ENCODE assay signal across 1 cellular context in genomic region chr6:5004373-5005037, GRCh38.
TF ChIP-seq lines count a peak whose summit lies in the region.

No MANE protein-coding gene starts in this region.

TF ChIP-seq in HepG2, 621 proteins besides CTCF, POLR2A, EP300 and RAD21 (continued from another document and continues in another):
- TF ChIP-seq ZNF766 (CRISPR knock-in tag; IDR thresholded peaks at IDR 0.05; ENCODE audit: borderline replicate concordance), result no peak
- TF ChIP-seq XBP1 (CRISPR knock-in tag; IDR thresholded peaks at IDR 0.05), result no peak
- TF ChIP-seq, protein P1, sequence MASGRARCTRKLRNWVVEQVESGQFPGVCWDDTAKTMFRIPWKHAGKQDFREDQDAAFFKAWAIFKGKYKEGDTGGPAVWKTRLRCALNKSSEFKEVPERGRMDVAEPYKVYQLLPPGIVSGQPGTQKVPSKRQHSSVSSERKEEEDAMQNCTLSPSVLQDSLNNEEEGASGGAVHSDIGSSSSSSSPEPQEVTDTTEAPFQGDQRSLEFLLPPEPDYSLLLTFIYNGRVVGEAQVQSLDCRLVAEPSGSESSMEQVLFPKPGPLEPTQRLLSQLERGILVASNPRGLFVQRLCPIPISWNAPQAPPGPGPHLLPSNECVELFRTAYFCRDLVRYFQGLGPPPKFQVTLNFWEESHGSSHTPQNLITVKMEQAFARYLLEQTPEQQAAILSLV (CRISPR knock-in tag; IDR thresholded peaks at IDR 0.05; ENCODE audit: borderline replicate concordance), result no peak
- no peak for TF ChIP-seq ATF7-NPFF (CRISPR knock-in tag; IDR thresholded peaks at IDR 0.05; ENCODE audit: low read depth)
- no peak for TF ChIP-seq ZNF101 (CRISPR knock-in tag; IDR thresholded peaks at IDR 0.05; ENCODE audit: borderline replicate concordance, low read depth)
- no peak for TF ChIP-seq ZNF674 (CRISPR knock-in tag; IDR thresholded peaks at IDR 0.05; ENCODE audit: low read depth)
- TF ChIP-seq ZBTB42 (CRISPR knock-in tag; IDR thresholded peaks at IDR 0.05), result no peak
- no peak for TF ChIP-seq TP53 (CRISPR knock-in tag; conservative IDR thresholded peaks at IDR 0.05)
- no peak for TF ChIP-seq SATB2 (CRISPR knock-in tag; IDR thresholded peaks at IDR 0.05)
- no peak for TF ChIP-seq DMTF1 (CRISPR knock-in tag; IDR thresholded peaks at IDR 0.05)
- TF ChIP-seq RFX1 (IDR thresholded peaks at IDR 0.05), result no peak
- TF ChIP-seq, protein P2, sequence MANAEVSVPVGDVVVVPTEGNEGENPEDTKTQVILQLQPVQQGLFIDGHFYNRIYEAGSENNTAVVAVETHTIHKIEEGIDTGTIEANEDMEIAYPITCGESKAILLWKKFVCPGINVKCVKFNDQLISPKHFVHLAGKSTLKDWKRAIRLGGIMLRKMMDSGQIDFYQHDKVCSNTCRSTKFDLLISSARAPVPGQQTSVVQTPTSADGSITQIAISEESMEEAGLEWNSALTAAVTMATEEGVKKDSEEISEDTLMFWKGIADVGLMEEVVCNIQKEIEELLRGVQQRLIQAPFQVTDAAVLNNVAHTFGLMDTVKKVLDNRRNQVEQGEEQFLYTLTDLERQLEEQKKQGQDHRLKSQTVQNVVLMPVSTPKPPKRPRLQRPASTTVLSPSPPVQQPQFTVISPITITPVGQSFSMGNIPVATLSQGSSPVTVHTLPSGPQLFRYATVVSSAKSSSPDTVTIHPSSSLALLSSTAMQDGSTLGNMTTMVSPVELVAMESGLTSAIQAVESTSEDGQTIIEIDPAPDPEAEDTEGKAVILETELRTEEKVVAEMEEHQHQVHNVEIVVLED (CRISPR knock-in tag; IDR thresholded peaks at IDR 0.05; ENCODE audit: borderline replicate concordance), result no peak
- TF ChIP-seq SP1 (IDR thresholded peaks at IDR 0.05), result no peak
- no peak for TF ChIP-seq SP1 (CRISPR knock-in tag; IDR thresholded peaks at IDR 0.05)
- no peak for TF ChIP-seq ZNF431 (CRISPR knock-in tag; IDR thresholded peaks at IDR 0.05; ENCODE audit: borderline replicate concordance, low read depth)
- no peak for TF ChIP-seq JUN (CRISPR knock-in tag; IDR thresholded peaks at IDR 0.05)
- TF ChIP-seq ZNF777 (CRISPR knock-in tag; IDR thresholded peaks at IDR 0.05), result no peak
- no peak for TF ChIP-seq ZNF550 (CRISPR knock-in tag; IDR thresholded peaks at IDR 0.05; ENCODE audit: borderline replicate concordance)
- TF ChIP-seq MTA1 (CRISPR knock-in tag; IDR thresholded peaks at IDR 0.05; ENCODE audit: borderline replicate concordance), result no peak
- TF ChIP-seq TMF1 (CRISPR knock-in tag; IDR thresholded peaks at IDR 0.05; ENCODE audit: low read depth), result no peak
- no peak for TF ChIP-seq MAFK (conservative IDR thresholded peaks at IDR 0.05 in 1 of 2, IDR thresholded peaks at IDR 0.05 in 1 of 2; ENCODE audit: low read length in 2 of 2)
- TF ChIP-seq ZNF788 (CRISPR knock-in tag; IDR thresholded peaks at IDR 0.05; ENCODE audit: borderline replicate concordance), result peak; percentile 15; the same call in 1 of the 2 replicates
- peak; percentile 42; the same call in 1 of the 2 replicates for TF ChIP-seq ZBTB7A (CRISPR knock-in tag; IDR thresholded peaks at IDR 0.05)
- TF ChIP-seq FOSL1 (CRISPR knock-in tag; IDR thresholded peaks at IDR 0.05; ENCODE audit: borderline replicate concordance), result no peak
- no peak for TF ChIP-seq ZNF549 (CRISPR knock-in tag; IDR thresholded peaks at IDR 0.05)
- no peak for TF ChIP-seq FOSL2 (CRISPR knock-in tag; IDR thresholded peaks at IDR 0.05)
- TF ChIP-seq NFE2 (CRISPR knock-in tag; IDR thresholded peaks at IDR 0.05), result no peak
- TF ChIP-seq ZBTB33 (CRISPR knock-in tag; IDR thresholded peaks at IDR 0.05), result no peak
- TF ChIP-seq PAF1 (CRISPR knock-in tag; IDR thresholded peaks at IDR 0.05), result no peak
- no peak for TF ChIP-seq MED13 (CRISPR knock-in tag; IDR thresholded peaks at IDR 0.05)
- peak; percentile 45; the same call in 1 of the 2 replicates for TF ChIP-seq ELF1 (CRISPR knock-in tag; IDR thresholded peaks at IDR 0.05)
- no peak for TF ChIP-seq TEAD3 (CRISPR knock-in tag; optimal IDR thresholded peaks at IDR 0.05; ENCODE audit: borderline replicate concordance)
- TF ChIP-seq ZNF317 (CRISPR knock-in tag; IDR thresholded peaks at IDR 0.05), result peak; percentile 13; the same call in 1 of the 2 replicates
- no peak for TF ChIP-seq ZNF773 (CRISPR knock-in tag; IDR thresholded peaks at IDR 0.05; ENCODE audit: borderline replicate concordance)
- TF ChIP-seq RBM39 (IDR thresholded peaks at IDR 0.05; ENCODE audit: low read depth, low read length, poor library complexity, severe bottlenecking), result no peak
- TF ChIP-seq ETV5 (CRISPR knock-in tag; IDR thresholded peaks at IDR 0.05; ENCODE audit: borderline replicate concordance), result peak; percentile 80; the same call in 1 of the 2 replicates
- TF ChIP-seq, protein P3, sequence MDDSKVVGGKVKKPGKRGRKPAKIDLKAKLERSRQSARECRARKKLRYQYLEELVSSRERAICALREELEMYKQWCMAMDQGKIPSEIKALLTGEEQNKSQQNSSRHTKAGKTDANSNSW (CRISPR knock-in tag; IDR thresholded peaks at IDR 0.05; ENCODE audit: borderline replicate concordance), result no peak
- no peak for TF ChIP-seq TAF15 (IDR thresholded peaks at IDR 0.05; ENCODE audit: low read depth, low read length, poor library complexity, severe bottlenecking)
- 0 out of 2 replicates have a peak, but pooled peaks have one; percentile 76 for TF ChIP-seq NCOA1 (CRISPR knock-in tag; IDR thresholded peaks at IDR 0.05)
- TF ChIP-seq ZNF281 (CRISPR knock-in tag; IDR thresholded peaks at IDR 0.05; ENCODE audit: borderline replicate concordance), result 0 out of 2 replicates have a peak, but pooled peaks have one; percentile 16
- no peak for TF ChIP-seq CREB1 (IDR thresholded peaks at IDR 0.05)
- no peak for TF ChIP-seq CREB1 (CRISPR knock-in tag; IDR thresholded peaks at IDR 0.05)
- no peak for TF ChIP-seq ZNF646 (CRISPR knock-in tag; IDR thresholded peaks at IDR 0.05)
- no peak for TF ChIP-seq ETS1 (CRISPR knock-in tag; IDR thresholded peaks at IDR 0.05)
- no peak for TF ChIP-seq ZNF547 (CRISPR knock-in tag; IDR thresholded peaks at IDR 0.05)
- TF ChIP-seq POGK (CRISPR knock-in tag; conservative IDR thresholded peaks at IDR 0.05), result no peak
- TF ChIP-seq ZNF749 (CRISPR knock-in tag; IDR thresholded peaks at IDR 0.05; ENCODE audit: borderline replicate concordance), result no peak
